ENCODE assay signal across 2 cellular contexts in the genomic region with DNA sequence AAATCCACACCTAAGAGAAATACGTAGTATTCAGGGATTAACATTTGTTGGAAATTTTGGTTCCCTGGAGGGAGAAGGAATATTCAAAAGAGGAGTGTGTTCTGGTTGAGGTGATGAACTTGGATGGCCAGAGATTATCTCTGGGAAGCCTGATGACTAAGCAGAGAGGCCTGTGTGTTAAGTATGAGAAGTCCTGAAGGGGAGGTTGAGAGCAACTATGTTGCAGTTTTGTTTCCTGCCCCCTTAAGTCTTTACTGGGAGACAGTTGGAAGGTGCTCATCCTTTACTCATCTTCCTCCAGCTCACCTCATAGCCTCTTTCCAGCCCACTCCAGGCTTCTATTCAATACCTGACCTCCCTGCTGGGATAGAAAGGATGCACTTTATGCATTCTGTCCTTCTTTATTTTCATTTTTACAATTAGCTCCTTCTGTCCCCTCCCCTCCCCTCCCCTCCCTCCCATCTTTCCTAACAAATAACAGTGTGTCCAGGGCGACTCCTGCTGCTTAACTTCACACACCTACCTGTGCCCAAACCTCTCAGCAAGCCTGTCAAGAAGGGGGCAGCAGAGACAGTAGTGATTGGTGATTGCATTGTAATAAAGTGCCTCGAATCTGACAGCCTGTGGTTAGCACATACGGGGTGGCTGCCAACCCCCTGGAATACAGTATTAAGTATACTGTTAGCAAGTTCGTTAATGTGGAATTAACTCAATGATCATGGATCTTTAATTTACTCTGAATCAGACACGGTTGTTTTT.
TF ChIP-seq lines count a peak whose summit lies in the region.

No MANE protein-coding gene starts in this region.

TF ChIP-seq in GM23338, 12 proteins besides CTCF, POLR2A, EP300 and RAD21 (continued from another document and continues in another):
- no peak for TF ChIP-seq ZNF462 (CRISPR knock-in tag; IDR thresholded peaks at IDR 0.05)
- no peak for TF ChIP-seq POLR2AphosphoS5 (IDR thresholded peaks at IDR 0.05; ENCODE audit: low read depth)
- TF ChIP-seq, protein P1, sequence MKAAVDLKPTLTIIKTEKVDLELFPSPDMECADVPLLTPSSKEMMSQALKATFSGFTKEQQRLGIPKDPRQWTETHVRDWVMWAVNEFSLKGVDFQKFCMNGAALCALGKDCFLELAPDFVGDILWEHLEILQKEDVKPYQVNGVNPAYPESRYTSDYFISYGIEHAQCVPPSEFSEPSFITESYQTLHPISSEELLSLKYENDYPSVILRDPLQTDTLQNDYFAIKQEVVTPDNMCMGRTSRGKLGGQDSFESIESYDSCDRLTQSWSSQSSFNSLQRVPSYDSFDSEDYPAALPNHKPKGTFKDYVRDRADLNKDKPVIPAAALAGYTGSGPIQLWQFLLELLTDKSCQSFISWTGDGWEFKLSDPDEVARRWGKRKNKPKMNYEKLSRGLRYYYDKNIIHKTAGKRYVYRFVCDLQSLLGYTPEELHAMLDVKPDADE (IDR thresholded peaks at IDR 0.05), result no peak
- TF ChIP-seq NANOG (IDR thresholded peaks at IDR 0.05; ENCODE audit: borderline replicate concordance), result no peak
- no peak for TF ChIP-seq JUNB (IDR thresholded peaks at IDR 0.05; ENCODE audit: unreplicated experiment)
- no peak for TF ChIP-seq EZH2phosphoT487 (IDR thresholded peaks at IDR 0.05; ENCODE audit: unreplicated experiment)
- no peak for TF ChIP-seq ZNF114 (CRISPR knock-in tag; IDR thresholded peaks at IDR 0.05)
- no peak for TF ChIP-seq STAT1 (IDR thresholded peaks at IDR 0.05; ENCODE audit: unreplicated experiment)
- no peak for TF ChIP-seq CREB1 (CRISPR knock-in tag; IDR thresholded peaks at IDR 0.05; ENCODE audit: low read depth)

TF ChIP-seq in SK-N-SH, 30 proteins besides CTCF, POLR2A, EP300 and RAD21 (continued from another document):
- TF ChIP-seq USF2 (IDR thresholded peaks at IDR 0.05; ENCODE audit: borderline replicate concordance, low read depth, low read length) (no peak), NFIC (IDR thresholded peaks at IDR 0.05; ENCODE audit: borderline replicate concordance) (no peak), NRF1 (IDR thresholded peaks at IDR 0.05; ENCODE audit: low read depth, low read length) (no peak), FOSL2 (IDR thresholded peaks at IDR 0.05; ENCODE audit: borderline replicate concordance, low read depth) (peak; percentile 62; the same call in 1 of the 2 replicates), SIN3A (IDR thresholded peaks at IDR 0.05; ENCODE audit: borderline replicate concordance, low read depth, low read length) (no peak), TCF12 (IDR thresholded peaks at IDR 0.05) (peak; percentile 42; the same call in 1 of the 2 replicates), TAF1 (IDR thresholded peaks at IDR 0.05; ENCODE audit: borderline replicate concordance, low read depth, low read length) (no peak), RXRA (IDR thresholded peaks at IDR 0.05; ENCODE audit: borderline replicate concordance, low read depth) (0 out of 2 replicates have a peak, but pooled peaks have one; percentile 21), FOXJ3 (CRISPR knock-in tag; IDR thresholded peaks at IDR 0.05) (no peak), GABPA (IDR thresholded peaks at IDR 0.05; ENCODE audit: low read depth) (no peak), MEF2A (IDR thresholded peaks at IDR 0.05; ENCODE audit: borderline replicate concordance, low read depth) (no peak)
- TF ChIP-seq, protein P2, sequence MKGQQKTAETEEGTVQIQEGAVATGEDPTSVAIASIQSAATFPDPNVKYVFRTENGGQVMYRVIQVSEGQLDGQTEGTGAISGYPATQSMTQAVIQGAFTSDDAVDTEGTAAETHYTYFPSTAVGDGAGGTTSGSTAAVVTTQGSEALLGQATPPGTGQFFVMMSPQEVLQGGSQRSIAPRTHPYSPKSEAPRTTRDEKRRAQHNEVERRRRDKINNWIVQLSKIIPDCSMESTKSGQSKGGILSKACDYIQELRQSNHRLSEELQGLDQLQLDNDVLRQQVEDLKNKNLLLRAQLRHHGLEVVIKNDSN (IDR thresholded peaks at IDR 0.05; ENCODE audit: borderline replicate concordance, low read depth), result no peak
- TF ChIP-seq, protein P3, sequence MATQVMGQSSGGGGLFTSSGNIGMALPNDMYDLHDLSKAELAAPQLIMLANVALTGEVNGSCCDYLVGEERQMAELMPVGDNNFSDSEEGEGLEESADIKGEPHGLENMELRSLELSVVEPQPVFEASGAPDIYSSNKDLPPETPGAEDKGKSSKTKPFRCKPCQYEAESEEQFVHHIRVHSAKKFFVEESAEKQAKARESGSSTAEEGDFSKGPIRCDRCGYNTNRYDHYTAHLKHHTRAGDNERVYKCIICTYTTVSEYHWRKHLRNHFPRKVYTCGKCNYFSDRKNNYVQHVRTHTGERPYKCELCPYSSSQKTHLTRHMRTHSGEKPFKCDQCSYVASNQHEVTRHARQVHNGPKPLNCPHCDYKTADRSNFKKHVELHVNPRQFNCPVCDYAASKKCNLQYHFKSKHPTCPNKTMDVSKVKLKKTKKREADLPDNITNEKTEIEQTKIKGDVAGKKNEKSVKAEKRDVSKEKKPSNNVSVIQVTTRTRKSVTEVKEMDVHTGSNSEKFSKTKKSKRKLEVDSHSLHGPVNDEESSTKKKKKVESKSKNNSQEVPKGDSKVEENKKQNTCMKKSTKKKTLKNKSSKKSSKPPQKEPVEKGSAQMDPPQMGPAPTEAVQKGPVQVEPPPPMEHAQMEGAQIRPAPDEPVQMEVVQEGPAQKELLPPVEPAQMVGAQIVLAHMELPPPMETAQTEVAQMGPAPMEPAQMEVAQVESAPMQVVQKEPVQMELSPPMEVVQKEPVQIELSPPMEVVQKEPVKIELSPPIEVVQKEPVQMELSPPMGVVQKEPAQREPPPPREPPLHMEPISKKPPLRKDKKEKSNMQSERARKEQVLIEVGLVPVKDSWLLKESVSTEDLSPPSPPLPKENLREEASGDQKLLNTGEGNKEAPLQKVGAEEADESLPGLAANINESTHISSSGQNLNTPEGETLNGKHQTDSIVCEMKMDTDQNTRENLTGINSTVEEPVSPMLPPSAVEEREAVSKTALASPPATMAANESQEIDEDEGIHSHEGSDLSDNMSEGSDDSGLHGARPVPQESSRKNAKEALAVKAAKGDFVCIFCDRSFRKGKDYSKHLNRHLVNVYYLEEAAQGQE (IDR thresholded peaks at IDR 0.05; ENCODE audit: low read depth, low read length), result no peak
